ENCODE assay signal across 18 cellular contexts in genomic region chr2:46347649-46348280, GRCh38. TPM values are rescaled to one million over a fixed set of nuclear protein-coding genes. Genes with fewer than 3 reads are reported as not detected.
DNase-seq lines count a peak whose midpoint lies in the region; ATAC-seq and TF ChIP-seq lines count a peak whose summit lies in the region.
"Had no signal": no experiment of that assay in that cellular context is flagged by ENCODE, and none has a peak within 500 bp of the region (broad histone marks: within the 10 kb centered on the region; RNA-seq: fewer than 3 reads in every experiment).

No MANE protein-coding gene starts in this region.

- no peaks in the 10 kb centered on the region for H3K9me3 ChIP-seq in mammary epithelial cell (replicated peaks; ENCODE audit: insufficient read depth, low read length)
- H3K9me3 ChIP-seq: ascending aorta, ovary, SJSA1 had no signal

- peaks cover 31% of the 10 kb centered on the region for H3K79me2 ChIP-seq in mammary epithelial cell (ENCODE audit: insufficient read depth, low read length)

- no peaks in the 10 kb centered on the region for H3K4me1 ChIP-seq in mammary epithelial cell (ENCODE audit: insufficient read depth, low read length)
- H3K4me1 ChIP-seq: SJSA1 had no signal

- TF ChIP-seq CTCF in mammary epithelial cell (conservative IDR thresholded peaks at IDR 0.05 in 1 of 2, IDR thresholded peaks at IDR 0.05 in 1 of 2; ENCODE audit: extremely low read depth in 1 of 2, insufficient read depth in 1 of 2, low read depth in 1 of 2, low read length in 2 of 2) = no peak

- H3K27ac ChIP-seq in temporal lobe (ENCODE audit: low read depth, low read length) (peak overlapping the region; percentile 15), mammary epithelial cell (ENCODE audit: insufficient read depth, low read depth, low read length) (no peak overlapping the region)
- H3K27ac ChIP-seq: ascending aorta, GM23248, ovary, SJSA1 had no signal

- H2AFZ ChIP-seq in mammary epithelial cell (ENCODE audit: low read depth, low read length) = no peak overlapping the region
- H2AFZ ChIP-seq: GM23248 had no signal

- H3K4me3 Mint-ChIP-seq in activated naive CD8-positive, alpha-beta T cell = peak overlapping the region; percentile 2
- no peak overlapping the region for H3K4me3 Mint-ChIP-seq in activated naive CD8-positive, alpha-beta T cell treated with anti-CD3 and anti-CD28 coated beads for 36 hours
- H3K4me3 Mint-ChIP-seq: stimulated activated memory B cell treated with anti-CD40 and anti-IgM and Interleukin-4, amounts not matched to agents 10 μg/mL and 1 μg/mL and 100 μg/mL, for 72 hours had no signal

- H3K27ac Mint-ChIP-seq in activated naive CD8-positive, alpha-beta T cell = no peak overlapping the region
- no peak overlapping the region for H3K27ac Mint-ChIP-seq in activated naive CD8-positive, alpha-beta T cell treated with anti-CD3 and anti-CD28 coated beads for 36 hours
- H3K27ac Mint-ChIP-seq: stimulated activated memory B cell treated with anti-CD40 and anti-IgM and Interleukin-4, amounts not matched to agents 10 μg/mL and 1 μg/mL and 100 μg/mL, for 72 hours had no signal

- no peak overlapping the region for H3K4me3 ChIP-seq in mammary epithelial cell (replicated peaks in 1 of 3; ENCODE audit: insufficient read depth in 1 of 3, low read depth in 2 of 3, low read length in 3 of 3)
- H3K4me3 ChIP-seq: ascending aorta, GM23248, ovary, SJSA1, smooth muscle cell had no signal

- H3K27me3 ChIP-seq in mammary epithelial cell (ENCODE audit: insufficient read depth, low read length) = no peaks in the 10 kb centered on the region
- H3K27me3 ChIP-seq: ascending aorta, ovary, SJSA1 had no signal

- intact Hi-C loops in mammary epithelial cell (cut with micrococcal nuclease) = no loop called here

- dilution Hi-C loops in mammary epithelial cell (cut with HindIII; ENCODE audit: low sequenced_read_pairs) = no loop called here

- H3K9me3 Mint-ChIP-seq in activated naive CD8-positive, alpha-beta T cell (ENCODE audit: low read depth) = no peaks in the 10 kb centered on the region
- H3K9me3 Mint-ChIP-seq in activated naive CD8-positive, alpha-beta T cell treated with anti-CD3 and anti-CD28 coated beads for 36 hours = no peaks in the 10 kb centered on the region
- H3K9me3 Mint-ChIP-seq: stimulated activated memory B cell treated with anti-CD40 and anti-IgM and Interleukin-4, amounts not matched to agents 10 μg/mL and 1 μg/mL and 100 μg/mL, for 72 hours had no signal

- WGBS in mammary epithelial cell (ENCODE audit: low coverage, missing lambda C conversion rate) = 95% methylated on average over 11 of the region's 11 CpGs

- no TSS peak for BruUV-seq in mammary epithelial cell (replicated peaks; lab: Mats Ljungman, UMichigan)

- H3K4me2 ChIP-seq in mammary epithelial cell (ENCODE audit: insufficient read depth, low read depth, low read length) = no peak overlapping the region
- H3K4me2 ChIP-seq: smooth muscle cell had no signal

- H3K36me3 Mint-ChIP-seq in activated naive CD8-positive, alpha-beta T cell = no peaks in the 10 kb centered on the region
- H3K36me3 Mint-ChIP-seq in activated naive CD8-positive, alpha-beta T cell treated with anti-CD3 and anti-CD28 coated beads for 36 hours = peaks cover 2% of the 10 kb centered on the region
- H3K36me3 Mint-ChIP-seq: stimulated activated memory B cell treated with anti-CD40 and anti-IgM and Interleukin-4, amounts not matched to agents 10 μg/mL and 1 μg/mL and 100 μg/mL, for 72 hours had no signal

- H3K9ac ChIP-seq in mammary epithelial cell (ENCODE audit: insufficient read depth, low read length) = no peak overlapping the region
- H3K9ac ChIP-seq: GM23248 had no signal

- in situ Hi-C loops in mammary epithelial cell (cut with MboI; ENCODE audit: low sequenced_read_pairs in 2 of 2) = no loop called here

- CTCF ChIA-PET in mammary epithelial cell (lab: Charles Lee; ENCODE audit: low non-redundant PET) = no interaction called here

- H3K36me3 ChIP-seq in mammary epithelial cell (ENCODE audit: insufficient read depth, low read length) = peaks cover 4% of the 10 kb centered on the region
- H3K36me3 ChIP-seq: ovary had no signal

- ATAC-seq in GM21447 (IDR thresholded peaks at IDR 0.05; ENCODE audit: unreplicated experiment) = peak; percentile 64
- ATAC-seq: stimulated activated memory B cell treated with anti-CD40 and anti-IgM and Interleukin-4, amounts not matched to agents 10 μg/mL and 1 μg/mL and 100 μg/mL, for 72 hours had no signal

- H4K20me1 ChIP-seq in mammary epithelial cell (ENCODE audit: insufficient read depth, low read length) = no peaks in the 10 kb centered on the region

- no peak for DNase-seq in activated naive CD8-positive, alpha-beta T cell treated with anti-CD3 and anti-CD28 coated beads for 36 hours
- DNase-seq in dermis blood vessel endothelial cell (peak; percentile 53), NCI-H146 (lab: John Stamatoyannopoulos, UW) (no peak), ureter (ENCODE audit: low spot score) (no peak), mammary epithelial cell (no peak)
- DNase-seq: activated CD4-positive, alpha-beta T cell treated with anti-CD3 and anti-CD28 coated beads, Interleukin-2, amount 50 U/mL, for 4 hours; cortex of kidney; GM23248; head of caudate nucleus; NCI-H187 treated with DMSO at 0.1 percent for 48 hours; ovary had no signal

- peaks cover 58% of the 10 kb centered on the region for H3K4me1 Mint-ChIP-seq in activated naive CD8-positive, alpha-beta T cell (ENCODE audit: low read depth)
- peaks cover 44% of the 10 kb centered on the region for H3K4me1 Mint-ChIP-seq in activated naive CD8-positive, alpha-beta T cell treated with anti-CD3 and anti-CD28 coated beads for 36 hours

- H3K27me3 Mint-ChIP-seq in activated naive CD8-positive, alpha-beta T cell = no peaks in the 10 kb centered on the region
- H3K27me3 Mint-ChIP-seq in activated naive CD8-positive, alpha-beta T cell treated with anti-CD3 and anti-CD28 coated beads for 36 hours = peaks cover 4% of the 10 kb centered on the region

RNA-seq across cellular contexts. Expression of gene EPAS1, which starts 50.6 kb away (rescaled TPM):
- total RNA-seq in activated naive CD8-positive, alpha-beta T cell treated with anti-CD3 and anti-CD28 coated beads for 36 hours = 1 to 10 TPM in 1 of 2 experiments, under 1 TPM in 1; 0.78 to 1.5 TPM
- 283 and 362 TPM in 2 replicates for total RNA-seq in dermis blood vessel endothelial cell
- total RNA-seq in temporal lobe = 13.5 TPM
- 300 TPM for total RNA-seq in ureter
- 100 to 1,000 TPM; 130 to 174 TPM for total RNA-seq in mammary epithelial cell
- 182 TPM for polyA plus RNA-seq in mammary epithelial cell
- 153 TPM for polyA minus RNA-seq in mammary epithelial cell
